8 cellular contexts compared by ENCODE assay signal in the genomic region with DNA sequence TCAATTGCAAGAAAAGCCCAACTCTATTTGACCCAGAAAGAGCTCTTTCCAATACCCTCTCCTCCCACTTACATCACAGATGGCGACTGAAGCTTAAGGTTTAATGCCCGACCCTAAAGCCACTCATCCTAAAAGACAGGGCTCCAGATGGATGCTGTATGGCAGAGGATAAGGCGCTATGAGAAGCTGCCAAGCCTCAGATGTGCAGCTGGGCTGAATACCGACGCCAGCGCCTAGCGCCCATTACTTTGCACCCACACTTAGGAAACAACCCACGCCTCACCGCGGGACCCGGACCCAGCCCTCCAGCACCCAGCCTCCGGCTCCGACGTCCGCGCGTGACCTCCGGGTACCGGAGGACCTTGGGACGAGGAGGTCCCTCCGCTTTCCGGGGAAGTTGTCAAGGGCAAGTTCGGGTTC. TPM values are rescaled to one million over a fixed set of nuclear protein-coding genes. Genes with fewer than 3 reads are reported as not detected.
DNase-seq lines count a peak whose midpoint lies in the region; ATAC-seq, FAIRE-seq and TF ChIP-seq lines count a peak whose summit lies in the region.

No MANE protein-coding gene starts in this region.

- H3K27me3 ChIP-seq in HCT116 (ENCODE audit: insufficient read depth, low read length): no peaks in the 10 kb centered on the region

- TF ChIP-seq RAD21 in HCT116 (IDR thresholded peaks at IDR 0.05; ENCODE audit: low read depth): no peak

- peak overlapping the region; percentile 85 for H3K9ac ChIP-seq in HCT116 (ENCODE audit: low read length)

- H3K27ac ChIP-seq in HCT116 (ENCODE audit: low read depth, low read length) (peak overlapping the region; percentile 55), urinary bladder (ENCODE audit: low read depth) (peak overlapping the region; percentile 68)

- no peak for TF ChIP-seq POLR2A in HCT116 (IDR thresholded peaks at IDR 0.05; ENCODE audit: borderline replicate concordance, extremely low read depth, insufficient read depth, insufficient read length)

- intact Hi-C loops in HCT116 (cut with micrococcal nuclease): loop anchor here (10.0 kb wide), 2 partner anchors 194 to 216 kb away; a partner anchor contains a TSS

- ATAC-seq in HCT116 (no peak; the same call in 1 of the 2 replicates), memory B cell (ENCODE audit: low read depth) (peak; percentile 9)

- H3K4me3 Mint-ChIP-seq in memory B cell: peak overlapping the region; percentile 96

- peaks cover 7% of the 10 kb centered on the region; the same call in 1 of the 2 replicates for H3K79me2 ChIP-seq in HCT116 (ENCODE audit: insufficient read depth, low read length)

- H3K27me3 Mint-ChIP-seq in memory B cell: no peaks in the 10 kb centered on the region

- H2AFZ ChIP-seq in HCT116 (ENCODE audit: low read depth, low read length, poor library complexity, severe bottlenecking): peak overlapping the region; percentile 36

- H3K36me3 Mint-ChIP-seq in memory B cell: peaks cover 2% of the 10 kb centered on the region

- H3K36me3 ChIP-seq in HCT116 (ENCODE audit: control insufficient read depth in 1 of 2, insufficient read depth in 2 of 2, low read length in 2 of 2) (no peaks in the 10 kb centered on the region), urinary bladder (ENCODE audit: insufficient read depth) (peaks cover 2% of the 10 kb centered on the region)

- no peak for FAIRE-seq in RCC 7860 (lab: Jason Lieb, UNC)

- no TSS peak for BruUV-seq in HCT116 (replicated peaks; lab: Mats Ljungman, UMichigan)

- H3K9me3 ChIP-seq in HCT116 (ENCODE audit: control insufficient read depth in 1 of 2, insufficient read depth in 1 of 2, low read depth in 1 of 2, low read length in 2 of 2): no peaks in the 10 kb centered on the region

- H3K4me1 Mint-ChIP-seq in memory B cell: peaks cover 15% of the 10 kb centered on the region

- H3K4me2 ChIP-seq in HCT116 (ENCODE audit: low read length): peak overlapping the region; percentile 90

- no peaks in the 10 kb centered on the region for H3K9me2 ChIP-seq in HCT116 (ENCODE audit: insufficient read depth)

- H3K27ac Mint-ChIP-seq in memory B cell: peak overlapping the region; percentile 97

- peaks cover 10 to 22% of the 10 kb centered on the region in 2 experiments for H3K4me1 ChIP-seq in HCT116 (ENCODE audit: control insufficient read depth in 1 of 2, insufficient read depth in 2 of 2, low read length in 2 of 2)
- no peaks in the 10 kb centered on the region for H3K4me1 ChIP-seq in urinary bladder (ENCODE audit: insufficient read depth)

- RAD21 ChIA-PET in HCT116 (lab: Charles Lee; ENCODE audit: low non-redundant PET in 1 of 2, low total read pairs in 2 of 2, uncharacterized antibody in 2 of 2, unreplicated experiment in 2 of 2): interaction anchor here (0.6 kb wide), 2 partner anchors 99 to 217 kb away, joined by 3 read pairs; no protein-coding TSS in a partner anchor

- CTCF ChIA-PET in HCT116 (lab: Charles Lee): interaction anchor here (0.6 to 1.0 kb wide), 2 partner anchors 11 to 218 kb away, joined by 3 to 4 read pairs; no protein-coding TSS in a partner anchor

- peak; percentile 60 for DNase-seq in GM03348 (ENCODE audit: low spot score)
- DNase-seq in HCT116 (ENCODE audit: low read depth, low spot score): no peak
- DNase-seq in NCI-H2171 treated with DMSO at 0.1 percent for 48 hours (lab: John Stamatoyannopoulos, UW): peak; percentile 66
- peak; percentile 30 for DNase-seq in cerebellum (ENCODE audit: low spot score)
- no peak for DNase-seq in memory B cell (ENCODE audit: low spot score in 2 of 2)
- no peak for DNase-seq in NCI-H2029 (lab: John Stamatoyannopoulos, UW)
- no peak for DNase-seq in RCC 7860 (ENCODE audit: low spot score)

- H3K9me3 Mint-ChIP-seq in memory B cell: no peaks in the 10 kb centered on the region

- TF ChIP-seq CTCF in HCT116 (IDR thresholded peaks at IDR 0.05 in 2 of 3, conservative IDR thresholded peaks at IDR 0.05 in 1 of 3; ENCODE audit: borderline replicate concordance in 1 of 3, insufficient read depth in 1 of 3, low read depth in 2 of 3, low read length in 2 of 3): no peak

- under 1% methylated on average over 23 of the region's 23 CpGs for WGBS in urinary bladder

- POLR2A ChIA-PET in HCT116 (lab: Charles Lee): interaction anchor here (1.0 to 1.3 kb wide), 4 partner anchors 11 to 219 kb away, joined by 3 to 4 read pairs (median 4); no protein-coding TSS in a partner anchor

- no peaks in the 10 kb centered on the region for H4K20me1 ChIP-seq in HCT116 (ENCODE audit: insufficient read depth)

- H3K4me3 ChIP-seq in HCT116 (replicated peaks in 1 of 2; ENCODE audit: low read depth in 1 of 2, low read length in 2 of 2) (peak overlapping the region; percentile 98), urinary bladder (ENCODE audit: low read depth, low read length) (peak overlapping the region; percentile 65)

TF ChIP-seq in HCT116, 20 proteins besides CTCF, POLR2A, EP300 and RAD21:
- TF ChIP-seq, protein P1, sequence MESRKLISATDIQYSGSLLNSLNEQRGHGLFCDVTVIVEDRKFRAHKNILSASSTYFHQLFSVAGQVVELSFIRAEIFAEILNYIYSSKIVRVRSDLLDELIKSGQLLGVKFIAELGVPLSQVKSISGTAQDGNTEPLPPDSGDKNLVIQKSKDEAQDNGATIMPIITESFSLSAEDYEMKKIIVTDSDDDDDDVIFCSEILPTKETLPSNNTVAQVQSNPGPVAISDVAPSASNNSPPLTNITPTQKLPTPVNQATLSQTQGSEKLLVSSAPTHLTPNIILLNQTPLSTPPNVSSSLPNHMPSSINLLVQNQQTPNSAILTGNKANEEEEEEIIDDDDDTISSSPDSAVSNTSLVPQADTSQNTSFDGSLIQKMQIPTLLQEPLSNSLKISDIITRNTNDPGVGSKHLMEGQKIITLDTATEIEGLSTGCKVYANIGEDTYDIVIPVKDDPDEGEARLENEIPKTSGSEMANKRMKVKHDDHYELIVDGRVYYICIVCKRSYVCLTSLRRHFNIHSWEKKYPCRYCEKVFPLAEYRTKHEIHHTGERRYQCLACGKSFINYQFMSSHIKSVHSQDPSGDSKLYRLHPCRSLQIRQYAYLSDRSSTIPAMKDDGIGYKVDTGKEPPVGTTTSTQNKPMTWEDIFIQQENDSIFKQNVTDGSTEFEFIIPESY (IDR thresholded peaks at IDR 0.05; ENCODE audit: extremely low read depth, insufficient replicate concordance, low read length): no peak
- TF ChIP-seq YY1 (IDR thresholded peaks at IDR 0.05; ENCODE audit: extremely low read depth, insufficient replicate concordance, low read depth, low read length): no peak
- TF ChIP-seq, protein P2, sequence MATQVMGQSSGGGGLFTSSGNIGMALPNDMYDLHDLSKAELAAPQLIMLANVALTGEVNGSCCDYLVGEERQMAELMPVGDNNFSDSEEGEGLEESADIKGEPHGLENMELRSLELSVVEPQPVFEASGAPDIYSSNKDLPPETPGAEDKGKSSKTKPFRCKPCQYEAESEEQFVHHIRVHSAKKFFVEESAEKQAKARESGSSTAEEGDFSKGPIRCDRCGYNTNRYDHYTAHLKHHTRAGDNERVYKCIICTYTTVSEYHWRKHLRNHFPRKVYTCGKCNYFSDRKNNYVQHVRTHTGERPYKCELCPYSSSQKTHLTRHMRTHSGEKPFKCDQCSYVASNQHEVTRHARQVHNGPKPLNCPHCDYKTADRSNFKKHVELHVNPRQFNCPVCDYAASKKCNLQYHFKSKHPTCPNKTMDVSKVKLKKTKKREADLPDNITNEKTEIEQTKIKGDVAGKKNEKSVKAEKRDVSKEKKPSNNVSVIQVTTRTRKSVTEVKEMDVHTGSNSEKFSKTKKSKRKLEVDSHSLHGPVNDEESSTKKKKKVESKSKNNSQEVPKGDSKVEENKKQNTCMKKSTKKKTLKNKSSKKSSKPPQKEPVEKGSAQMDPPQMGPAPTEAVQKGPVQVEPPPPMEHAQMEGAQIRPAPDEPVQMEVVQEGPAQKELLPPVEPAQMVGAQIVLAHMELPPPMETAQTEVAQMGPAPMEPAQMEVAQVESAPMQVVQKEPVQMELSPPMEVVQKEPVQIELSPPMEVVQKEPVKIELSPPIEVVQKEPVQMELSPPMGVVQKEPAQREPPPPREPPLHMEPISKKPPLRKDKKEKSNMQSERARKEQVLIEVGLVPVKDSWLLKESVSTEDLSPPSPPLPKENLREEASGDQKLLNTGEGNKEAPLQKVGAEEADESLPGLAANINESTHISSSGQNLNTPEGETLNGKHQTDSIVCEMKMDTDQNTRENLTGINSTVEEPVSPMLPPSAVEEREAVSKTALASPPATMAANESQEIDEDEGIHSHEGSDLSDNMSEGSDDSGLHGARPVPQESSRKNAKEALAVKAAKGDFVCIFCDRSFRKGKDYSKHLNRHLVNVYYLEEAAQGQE (IDR thresholded peaks at IDR 0.05; ENCODE audit: low read depth): no peak
- no peak for TF ChIP-seq CEBPB (IDR thresholded peaks at IDR 0.05; ENCODE audit: low read depth)

RNA-seq across cellular contexts. Expression of a gene that starts 0.3 kb away (rescaled TPM):
- total RNA-seq in HCT116 (2021; ENCODE audit: unreplicated experiment): 15.2 TPM
- polyA plus RNA-seq in HCT116 (2012): 5.5 and 7.8 TPM in 2 replicates
- total RNA-seq in cerebellum: 52.5 TPM
- 60.6 TPM for total RNA-seq in urinary bladder
- 25.1 TPM for polyA plus RNA-seq in urinary bladder

RNA-seq across cellular contexts. Expression of a gene that starts 0.6 kb away (rescaled TPM):
- total RNA-seq in HCT116 (2021; ENCODE audit: unreplicated experiment) (17.4 TPM), cerebellum (52.3 TPM), urinary bladder (43.0 TPM)
- polyA plus RNA-seq in HCT116 (2012): 11.5 TPM in 2 replicates
- polyA plus RNA-seq in urinary bladder: 10.0 TPM

Comparison
In these comparisons a context has a peak if more than half of its experiments do, and no peak if none do; other contexts are left out.
1. DNase-seq: peak in GM03348 (single experiment), NCI-H2171 treated with DMSO at 0.1 percent for 48 hours (single experiment) and cerebellum (single experiment); none in HCT116 (single experiment), memory B cell (0 of 2), NCI-H2029 (single experiment) and RCC 7860 (single experiment).